1 cellular context compared by ENCODE assay signal in the genomic region with DNA sequence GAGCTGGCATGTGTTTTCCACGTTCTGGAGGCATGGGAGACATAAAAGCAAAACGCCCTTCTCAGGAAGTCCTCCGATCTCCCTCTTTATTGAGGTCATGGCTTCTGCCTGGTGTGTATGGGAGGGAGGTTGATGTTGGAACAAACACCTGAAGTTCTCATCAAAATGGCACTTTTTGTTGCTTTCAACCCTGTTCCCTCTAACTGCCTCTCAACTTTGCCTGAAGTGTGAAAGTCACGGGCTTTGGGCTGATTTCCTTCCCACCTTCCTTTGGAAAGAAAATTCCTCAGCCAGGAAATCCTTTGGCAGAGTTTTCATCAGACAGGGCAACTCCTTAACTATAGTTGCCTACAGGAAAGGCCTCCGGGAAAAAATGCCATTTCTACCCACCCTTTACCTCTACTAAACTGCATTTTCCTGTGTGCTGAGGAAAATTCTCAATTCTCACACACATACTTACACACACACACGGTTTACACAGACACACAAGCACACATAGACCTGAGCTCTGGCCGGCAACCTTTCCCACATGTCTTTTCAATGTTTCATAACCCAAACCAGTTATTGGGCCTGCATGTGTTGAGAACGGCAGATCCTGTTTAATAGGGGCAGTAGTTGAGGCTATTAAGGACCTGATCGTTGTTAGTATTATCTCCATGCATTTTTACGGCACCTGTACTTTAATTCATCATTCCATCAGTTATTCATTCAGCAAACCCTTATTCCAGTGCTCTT.
TF ChIP-seq lines count a peak whose summit lies in the region.

No MANE protein-coding gene starts in this region.

TF ChIP-seq in IMR-90, 13 proteins besides CTCF, POLR2A, EP300 and RAD21 (continued from another document):
- no peak for TF ChIP-seq NFE2L2 (IDR thresholded peaks at IDR 0.05; ENCODE audit: low read depth, low read length)
- TF ChIP-seq MXI1 (IDR thresholded peaks at IDR 0.05; ENCODE audit: borderline replicate concordance, low read depth, low read length): no peak
- TF ChIP-seq CHD1 (IDR thresholded peaks at IDR 0.05; ENCODE audit: low read depth, low read length): no peak
